ENCODE assay signal across 12 cellular contexts in genomic region chr20:23365390-23366165, GRCh38. TPM values are rescaled to one million over a fixed set of nuclear protein-coding genes. Genes with fewer than 3 reads are reported as not detected.
DNase-seq lines count a peak whose midpoint lies in the region; ATAC-seq and TF ChIP-seq lines count a peak whose summit lies in the region.
"Had no signal": no experiment of that assay in that cellular context is flagged by ENCODE, and none has a peak within 500 bp of the region (broad histone marks: within the 10 kb centered on the region; RNA-seq: fewer than 3 reads in every experiment).

No MANE protein-coding gene starts in this region.

- no peak overlapping the region for H4K8ac ChIP-seq in neuronal stem cell (ENCODE audit: low read depth, low read length)

- H3K4me3 ChIP-seq in Loucy (ENCODE audit: low read length, poor library complexity, severe bottlenecking) (peak overlapping the region; percentile 61), coronary artery (peak overlapping the region; percentile 1), neuronal stem cell (ENCODE audit: low read length in 2 of 2) (no peak overlapping the region)

- H3K9me2 ChIP-seq in Loucy (replicated peaks; ENCODE audit: low read depth, low read length), result no peaks in the 10 kb centered on the region

- peak overlapping the region; percentile 32 for H3K4me3 Mint-ChIP-seq in T-helper 2 cell treated with Interferon-gamma antibody and Interleukin-4, amounts not matched to agents 5 μg/mL and 100 μg/mL, for 36 hours

- no peak overlapping the region for H2BK12ac ChIP-seq in neuronal stem cell (ENCODE audit: low read length)

- no peaks in the 10 kb centered on the region for H3K27me3 Mint-ChIP-seq in T-helper 2 cell treated with Interferon-gamma antibody and Interleukin-4, amounts not matched to agents 5 μg/mL and 100 μg/mL, for 36 hours (ENCODE audit: low read depth)

- TF ChIP-seq CTCF in Loucy (conservative IDR thresholded peaks at IDR 0.05; ENCODE audit: low read length), result no peak
- TF ChIP-seq CTCF in coronary artery (IDR thresholded peaks at IDR 0.05), result no peak

- DNase-seq in T-helper 2 cell treated with Interferon-gamma antibody and Interleukin-4, amounts not matched to agents 5 μg/mL and 100 μg/mL, for 36 hours (ENCODE audit: low spot score), result no peak
- DNase-seq in T-helper 2 cell, result no peak
- no peak for DNase-seq in coronary artery (ENCODE audit: low spot score)
- no peak for DNase-seq in neuronal stem cell (ENCODE audit: low spot score)
- DNase-seq in DMS 273 treated with DMSO at 0.1 percent for 48 hours (lab: John Stamatoyannopoulos, UW), result no peak
- no peak for DNase-seq in H4 (ENCODE audit: low spot score)
- DNase-seq: amniotic stem cell; effector memory CD4-positive, alpha-beta T cell; hypothalamus; NCI-H2107 had no signal

- peaks cover 50% of the 10 kb centered on the region for H4K20me1 ChIP-seq in Loucy (ENCODE audit: insufficient read depth, low read length, poor library complexity, severe bottlenecking)

- H3K27me3 ChIP-seq in Loucy (ENCODE audit: insufficient read depth, low read length, poor library complexity, severe bottlenecking) (no peaks in the 10 kb centered on the region), neuronal stem cell (ENCODE audit: control insufficient read depth in 3 of 3, insufficient read depth in 3 of 3, low read depth in 1 of 3, low read length in 3 of 3) (no peaks in the 10 kb centered on the region)

- peak overlapping the region; percentile 49 for H3K23ac ChIP-seq in neuronal stem cell (ENCODE audit: low read depth, low read length, poor library complexity)

- no peaks in the 10 kb centered on the region for H3K9me3 Mint-ChIP-seq in T-helper 2 cell treated with Interferon-gamma antibody and Interleukin-4, amounts not matched to agents 5 μg/mL and 100 μg/mL, for 36 hours

- peak overlapping the region; percentile 51 for H3K27ac Mint-ChIP-seq in T-helper 2 cell treated with Interferon-gamma antibody and Interleukin-4, amounts not matched to agents 5 μg/mL and 100 μg/mL, for 36 hours

- no peak overlapping the region for H4K91ac ChIP-seq in neuronal stem cell (ENCODE audit: low read depth, low read length, poor library complexity)

- peaks cover 40% of the 10 kb centered on the region for H3K4me1 Mint-ChIP-seq in T-helper 2 cell treated with Interferon-gamma antibody and Interleukin-4, amounts not matched to agents 5 μg/mL and 100 μg/mL, for 36 hours (ENCODE audit: low read depth)

- H3K14ac ChIP-seq in neuronal stem cell (ENCODE audit: low read length), result no peak overlapping the region

- H3K79me1 ChIP-seq in neuronal stem cell (ENCODE audit: low read depth, low read length), result peaks cover 11% of the 10 kb centered on the region

- no peak overlapping the region for H3K18ac ChIP-seq in neuronal stem cell (ENCODE audit: low read length)

- no peak overlapping the region for H2BK15ac ChIP-seq in neuronal stem cell (ENCODE audit: low read length)

- H3F3A ChIP-seq in Loucy (ENCODE audit: low read depth), result no peaks in the 10 kb centered on the region

- H2AFZ ChIP-seq in Loucy (ENCODE audit: low read length) (no peak overlapping the region), neuronal stem cell (ENCODE audit: low read length) (no peak overlapping the region)

- no peak for ATAC-seq in HG02588 (IDR thresholded peaks at IDR 0.05; ENCODE audit: unreplicated experiment)

- no peak overlapping the region for H2BK120ac ChIP-seq in neuronal stem cell (ENCODE audit: low read depth, low read length)

- WGBS in neuronal stem cell (ENCODE audit: extremely low coverage in 2 of 2, insufficient read length in 2 of 2, insufficient replicate concordance in 1 of 2), 2 donors, result no CpG with 5 or more reads among the region's 65 CpGs

- H3K4me2 ChIP-seq in Loucy (ENCODE audit: low read depth, low read length, poor library complexity, severe bottlenecking) (peak overlapping the region; percentile 76), neuronal stem cell (ENCODE audit: insufficient read depth, low read length, poor library complexity, severe bottlenecking) (no peak overlapping the region)

- no peak overlapping the region for H3K4ac ChIP-seq in neuronal stem cell (ENCODE audit: low read length)

- H3K79me2 ChIP-seq in Loucy (ENCODE audit: insufficient read depth, low read length), result peaks cover 73% of the 10 kb centered on the region

- H3K36me3 Mint-ChIP-seq in T-helper 2 cell treated with Interferon-gamma antibody and Interleukin-4, amounts not matched to agents 5 μg/mL and 100 μg/mL, for 36 hours (ENCODE audit: low read depth), result peaks cover 46% of the 10 kb centered on the region

- H3K36me3 ChIP-seq in Loucy (ENCODE audit: insufficient read depth, low read length), result peaks cover 23% of the 10 kb centered on the region; the same call in 1 of the 2 replicates
- H3K36me3 ChIP-seq in neuronal stem cell (replicated peaks in 1 of 2; ENCODE audit: control insufficient read depth in 2 of 2, insufficient read depth in 2 of 2, low read length in 2 of 2), result peaks cover 28 to 68% of the 10 kb centered on the region in 2 donors

- H3K9me3 ChIP-seq in Loucy (ENCODE audit: insufficient read depth, low read depth, low read length), result no peaks in the 10 kb centered on the region
- H3K9me3 ChIP-seq in neuronal stem cell (replicated peaks in 1 of 2; ENCODE audit: control insufficient read depth in 2 of 2, insufficient read depth in 1 of 2, low read depth in 1 of 2, low read length in 2 of 2), result no peaks in the 10 kb centered on the region

- H3K27ac ChIP-seq in coronary artery, result no peak overlapping the region
- no peak overlapping the region for H3K27ac ChIP-seq in neuronal stem cell (replicated peaks; ENCODE audit: low read length)

- H2BK5ac ChIP-seq in neuronal stem cell (ENCODE audit: low read length), result no peak overlapping the region

- H3K9ac ChIP-seq in Loucy (ENCODE audit: low read depth, low read length, poor library complexity, severe bottlenecking) (peak overlapping the region; percentile 41), neuronal stem cell (ENCODE audit: low read depth, low read length, poor library complexity) (no peak overlapping the region)

- H3K4me1 ChIP-seq in Loucy (ENCODE audit: insufficient read depth, low read length, poor library complexity, severe bottlenecking), result peaks cover 55% of the 10 kb centered on the region
- peaks cover 8 to 10% of the 10 kb centered on the region in 2 donors for H3K4me1 ChIP-seq in neuronal stem cell (ENCODE audit: control insufficient read depth in 2 of 2, insufficient read depth in 1 of 2, low read depth in 1 of 2, low read length in 2 of 2)

- no peak overlapping the region for H2AK5ac ChIP-seq in neuronal stem cell (ENCODE audit: low read depth, low read length)

RNA-seq across cellular contexts. Expression of gene GZF1, which starts 3.6 kb away (rescaled TPM):
- polyA plus RNA-seq in neuronal stem cell (2013, experiment 1 of 2), result 6.0 TPM
- 6.0 TPM for polyA plus RNA-seq in neuronal stem cell (2013, experiment 2 of 2)
- total RNA-seq in H4 (2014; rRNA removed; shearing (Covaris generic)), result 13.4 and 14.2 TPM in 2 replicates

RNA-seq across cellular contexts. Expression of gene NXT1, which starts 15.0 kb away (rescaled TPM):
- 32.1 TPM for polyA plus RNA-seq in neuronal stem cell (2013, experiment 1 of 2)
- 32.9 TPM for polyA plus RNA-seq in neuronal stem cell (2013, experiment 2 of 2)
- total RNA-seq in H4 (2014; rRNA removed; shearing (Covaris generic)), result 62.8 and 66.8 TPM in 2 replicates

RNA-seq across cellular contexts. Expression of gene NAPB, which starts 55.7 kb away (rescaled TPM):
- polyA plus RNA-seq in neuronal stem cell (2013, experiment 1 of 2), result 5.9 TPM
- polyA plus RNA-seq in neuronal stem cell (2013, experiment 2 of 2), result 6.0 TPM
- total RNA-seq in H4 (2014; rRNA removed; shearing (Covaris generic)), result 3.1 and 3.6 TPM in 2 replicates

Comparison
In these comparisons a context has a peak if more than half of its experiments do, and no peak if none do; other contexts are left out.
1. H3K4me3 ChIP-seq: peak in Loucy (single experiment) and coronary artery (single experiment); none in neuronal stem cell (0 of 2).